ENCODE assay signal across 10 cellular contexts in the genomic region with DNA sequence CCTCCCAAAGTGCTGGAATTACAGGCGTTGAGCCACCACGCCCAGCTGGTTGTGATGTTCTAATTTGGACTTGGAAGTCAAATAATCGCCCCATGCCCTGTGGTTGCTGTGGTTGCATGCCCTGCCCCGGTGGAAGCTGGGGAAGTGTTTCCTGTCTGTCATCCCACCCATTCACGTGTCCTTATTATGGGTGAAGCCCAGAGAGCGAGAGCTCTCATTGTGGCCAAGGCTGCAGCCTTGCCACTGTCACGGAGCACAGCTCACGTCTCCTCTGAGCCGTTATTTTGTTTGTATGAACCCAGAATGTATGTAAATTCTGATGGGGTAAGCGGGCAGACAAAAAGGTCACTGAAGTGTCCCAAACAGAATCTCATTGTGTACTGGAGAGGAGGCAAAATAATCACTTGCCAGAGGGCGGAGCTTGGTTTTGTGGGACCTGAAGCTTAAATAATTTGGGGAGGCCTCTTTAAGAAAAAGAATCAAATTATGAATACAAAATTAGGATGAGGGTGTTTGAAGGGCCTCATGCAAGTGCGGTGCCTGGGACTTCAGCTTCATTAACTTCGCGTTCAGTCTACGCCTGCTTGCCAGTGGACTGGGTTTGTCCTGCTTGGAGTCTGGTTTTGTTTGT. TPM values are rescaled to one million over a fixed set of nuclear protein-coding genes. Genes with fewer than 3 reads are reported as not detected.
DNase-seq lines count a peak whose midpoint lies in the region; ATAC-seq lines count a peak whose summit lies in the region.
"Had no signal": no experiment of that assay in that cellular context is flagged by ENCODE, and none has a peak within 500 bp of the region (broad histone marks: within the 10 kb centered on the region; RNA-seq: fewer than 3 reads in every experiment).

No MANE protein-coding gene starts in this region.

- no peaks in the 10 kb centered on the region for H3K27me3 ChIP-seq in BLaER1 treated with 17β-estradiol and CSF1 and Interleukin-3, amounts not matched to agents 10 nM and 100 nM
- peaks cover 15 to 21% of the 10 kb centered on the region in 2 experiments for H3K27me3 ChIP-seq in mesenchymal stem cell (ENCODE audit: control insufficient read depth in 1 of 2, insufficient read depth in 1 of 2, low read length in 2 of 2)
- H3K27me3 ChIP-seq: gastrocnemius medialis had no signal

- no peak overlapping the region for H3K14ac ChIP-seq in mesenchymal stem cell (ENCODE audit: low read length in 2 of 2)

- no peak overlapping the region for H3K18ac ChIP-seq in mesenchymal stem cell (ENCODE audit: low read depth in 1 of 2, low read length in 2 of 2)

- no peaks in the 10 kb centered on the region for H3K36me3 Mint-ChIP-seq in activated T-cell treated with anti-CD3 and anti-CD28 coated beads, Interleukin-2, amount 50 U/mL, for 24 hours (ENCODE audit: low read depth)

- H3K4me1 Mint-ChIP-seq in activated T-cell treated with anti-CD3 and anti-CD28 coated beads, Interleukin-2, amount 50 U/mL, for 24 hours (ENCODE audit: low read depth): peaks cover 31% of the 10 kb centered on the region

- peak overlapping the region in 8 of 11 experiments; percentile 0 to 60 (median 27); a peak in 9 of 22 replicates for H3K9ac ChIP-seq in BLaER1 treated with 17β-estradiol and CSF1 and Interleukin-3, amounts not matched to agents 10 nM and 100 nM
- H3K9ac ChIP-seq in mesenchymal stem cell (ENCODE audit: low read length): no peak overlapping the region

- no peaks in the 10 kb centered on the region for H4K20me1 ChIP-seq in BLaER1 treated with 17β-estradiol and CSF1 and Interleukin-3, amounts not matched to agents 10 nM and 100 nM

- H4K8ac ChIP-seq in mesenchymal stem cell (ENCODE audit: low read length): no peak overlapping the region

- H3K4ac ChIP-seq in mesenchymal stem cell (ENCODE audit: low read depth in 1 of 2, low read length in 2 of 2): no peak overlapping the region

- peaks cover 37 to 67% (median 42%) of the 10 kb centered on the region in 10 experiments for H3K4me1 ChIP-seq in BLaER1 treated with 17β-estradiol and CSF1 and Interleukin-3, amounts not matched to agents 10 nM and 100 nM
- H3K4me1 ChIP-seq in mesenchymal stem cell (ENCODE audit: control insufficient read depth, insufficient read depth, low read depth, low read length): no peaks in the 10 kb centered on the region
- H3K4me1 ChIP-seq: gastrocnemius medialis had no signal

- H3K9me3 Mint-ChIP-seq in activated T-cell treated with anti-CD3 and anti-CD28 coated beads, Interleukin-2, amount 50 U/mL, for 24 hours: peaks cover 3% of the 10 kb centered on the region

- H2AK5ac ChIP-seq in mesenchymal stem cell (ENCODE audit: low read length, severe bottlenecking): no peak overlapping the region

- ATAC-seq in left lobe of liver (peak; percentile 14), GM21576 (IDR thresholded peaks at IDR 0.05; ENCODE audit: unreplicated experiment) (no peak), GM21360 (IDR thresholded peaks at IDR 0.05; ENCODE audit: unreplicated experiment) (no peak)
- ATAC-seq: gastrocnemius medialis had no signal

- no peaks in the 10 kb centered on the region for H3K27me3 Mint-ChIP-seq in activated T-cell treated with anti-CD3 and anti-CD28 coated beads, Interleukin-2, amount 50 U/mL, for 24 hours

- H3K4me3 ChIP-seq in BLaER1 treated with 17β-estradiol and CSF1 and Interleukin-3, amounts not matched to agents 10 nM and 100 nM: 0 out of 20 replicates have a peak overlapping the region, but pooled peaks of 1 of the 10 experiments have one; percentile 24
- no peak overlapping the region for H3K4me3 ChIP-seq in mesenchymal stem cell (ENCODE audit: insufficient read depth in 1 of 2, low read depth in 1 of 2, low read length in 2 of 2)
- H3K4me3 ChIP-seq: gastrocnemius medialis had no signal

- H3K4me2 ChIP-seq in BLaER1 treated with 17β-estradiol and CSF1 and Interleukin-3, amounts not matched to agents 10 nM and 100 nM: peak overlapping the region; percentile 76 to 89 (median 83)
- H3K4me2 ChIP-seq in mesenchymal stem cell (ENCODE audit: low read length, poor library complexity, severe bottlenecking): no peak overlapping the region

- H3K27ac ChIP-seq in BLaER1 treated with 17β-estradiol and CSF1 and Interleukin-3, amounts not matched to agents 10 nM and 100 nM: peak overlapping the region in 10 of 11 experiments; percentile 14 to 74 (median 56); a peak in 18 of 22 replicates
- no peak overlapping the region for H3K27ac ChIP-seq in mesenchymal stem cell (ENCODE audit: low read length, poor library complexity, severe bottlenecking)
- H3K27ac ChIP-seq: gastrocnemius medialis had no signal

- H3K36me3 ChIP-seq in BLaER1 treated with 17β-estradiol and CSF1 and Interleukin-3, amounts not matched to agents 10 nM and 100 nM: peaks cover 0 to 20% (median 0%) of the 10 kb centered on the region in 11 experiments; a peak in 3 of 22 replicates
- H3K36me3 ChIP-seq in mesenchymal stem cell (ENCODE audit: control insufficient read depth in 1 of 2, insufficient read depth in 2 of 2, low read depth in 1 of 2, low read length in 2 of 2): no peaks in the 10 kb centered on the region
- H3K36me3 ChIP-seq: gastrocnemius medialis had no signal

- H3K9me3 ChIP-seq in BLaER1 treated with 17β-estradiol and CSF1 and Interleukin-3, amounts not matched to agents 10 nM and 100 nM (replicated peaks in 1 of 11): peaks cover 0 to 9% (median 8%) of the 10 kb centered on the region in 11 experiments; a peak in 15 of 22 replicates
- H3K9me3 ChIP-seq in mesenchymal stem cell (ENCODE audit: control insufficient read depth, low read length): no peaks in the 10 kb centered on the region
- H3K9me3 ChIP-seq: gastrocnemius medialis had no signal

- no peak overlapping the region for H4K91ac ChIP-seq in mesenchymal stem cell (ENCODE audit: low read length)

- 87% methylated on average over 12 of the region's 15 CpGs for WGBS in mesenchymal stem cell

- no peak overlapping the region for H2BK5ac ChIP-seq in mesenchymal stem cell (ENCODE audit: low read depth, low read length, poor library complexity, severe bottlenecking)

- no peak overlapping the region for H2BK120ac ChIP-seq in mesenchymal stem cell (ENCODE audit: low read depth, low read length)

- H3K79me1 ChIP-seq in mesenchymal stem cell (replicated peaks; ENCODE audit: low read length, poor library complexity, severe bottlenecking): no peaks in the 10 kb centered on the region

- H3K4me3 Mint-ChIP-seq in activated T-cell treated with anti-CD3 and anti-CD28 coated beads, Interleukin-2, amount 50 U/mL, for 24 hours: no peak overlapping the region

- H2AFZ ChIP-seq in mesenchymal stem cell (ENCODE audit: low read depth, low read length): no peak overlapping the region

- peak overlapping the region; percentile 82 for H3K27ac Mint-ChIP-seq in activated T-cell treated with anti-CD3 and anti-CD28 coated beads, Interleukin-2, amount 50 U/mL, for 24 hours

- DNase-seq in KBM-7 (peak; percentile 87), left lobe of liver (ENCODE audit: low spot score) (no peak), mesenchymal stem cell (no peak), amniotic stem cell (lab: John Stamatoyannopoulos, UW) (no peak)
- no peak for DNase-seq in activated T-cell treated with anti-CD3 and anti-CD28 coated beads, Interleukin-2, amount 50 U/mL, for 24 hours
- DNase-seq: NCI-H1930 had no signal

- in situ Hi-C loops in KBM-7 (cut with MboI; ENCODE audit: low pct_unique_long_range_greater_than_20kb, low sequenced_read_pairs): no loop called here

- H2BK15ac ChIP-seq in mesenchymal stem cell (ENCODE audit: low read depth, poor library complexity, severe bottlenecking): no peak overlapping the region

- no peak overlapping the region for H2BK12ac ChIP-seq in mesenchymal stem cell (ENCODE audit: low read length in 2 of 2)

- H3K23ac ChIP-seq in mesenchymal stem cell (ENCODE audit: low read length in 2 of 2): no peak overlapping the region

RNA-seq across cellular contexts. Expression of gene TREH, which starts 25.8 kb away (rescaled TPM):
- total RNA-seq in left lobe of liver: 3.4 TPM
- polyA plus RNA-seq in mesenchymal stem cell (2013, experiment 1 of 2): not detected
- not detected for polyA plus RNA-seq in mesenchymal stem cell (2013, experiment 2 of 2)
- total RNA-seq: gastrocnemius medialis had no signal
